ENCODE assay signal across 1 cellular context in genomic region chr17:57379237-57380054, GRCh38.
A peak's percentile ranks its signal among the peaks of the same experiment; 100 is the strongest.
TF ChIP-seq lines count a peak whose summit lies in the region.

No MANE protein-coding gene starts in this region.

TF ChIP-seq in K562, 482 proteins besides CTCF, POLR2A, EP300 and RAD21 (continued from another document and continues in another):
- TF ChIP-seq MECOM (CRISPR knock-in tag; IDR thresholded peaks at IDR 0.05) (no peak; the same call in 1 of the 2 replicates), MEF2D (tag; conservative IDR thresholded peaks at IDR 0.05; ENCODE audit: low read depth) (no peak; the same call in 1 of the 2 replicates), NFIX (CRISPR knock-in tag; IDR thresholded peaks at IDR 0.05; ENCODE audit: low read depth) (no peak), LCOR (CRISPR knock-in tag; IDR thresholded peaks at IDR 0.05) (no peak; the same call in 1 of the 2 replicates), ZNF407 (IDR thresholded peaks at IDR 0.05; ENCODE audit: low read depth) (no peak; the same call in 1 of the 2 replicates), FOXJ2 (tag; IDR thresholded peaks at IDR 0.05) (no peak), NR2C1 (IDR thresholded peaks at IDR 0.05) (no peak), NR2C1 (tag; IDR thresholded peaks at IDR 0.05) (0 out of 2 replicates have a peak, but pooled peaks have one; percentile 18), KLF13 (tag; IDR thresholded peaks at IDR 0.05; ENCODE audit: borderline replicate concordance, low read depth) (no peak), FOXA3 (CRISPR knock-in tag; conservative IDR thresholded peaks at IDR 0.05 in 1 of 2, IDR thresholded peaks at IDR 0.05 in 1 of 2) (no peak), PHF8 (IDR thresholded peaks at IDR 0.05; ENCODE audit: borderline replicate concordance, low read length) (no peak), CCNT2 (IDR thresholded peaks at IDR 0.05; ENCODE audit: borderline replicate concordance, extremely low read depth, insufficient read length, low read depth, low read length) (peak; percentile 70), GTF2B (IDR thresholded peaks at IDR 0.05; ENCODE audit: extremely low read depth, insufficient read length) (no peak), MLX (CRISPR knock-in tag; conservative IDR thresholded peaks at IDR 0.05) (no peak), ZNF175 (CRISPR knock-in tag; IDR thresholded peaks at IDR 0.05; ENCODE audit: low read depth) (peak; percentile 77; the same call in 1 of the 2 replicates), STAT6 (CRISPR knock-in tag; IDR thresholded peaks at IDR 0.05) (no peak), ZNF668 (CRISPR knock-in tag; IDR thresholded peaks at IDR 0.05) (no peak), CUX1 (CRISPR knock-in tag; IDR thresholded peaks at IDR 0.05) (peak; percentile 64; the same call in 1 of the 2 replicates), SOX6 (IDR thresholded peaks at IDR 0.05) (peak; percentile 93), MXD1 (CRISPR knock-in tag; IDR thresholded peaks at IDR 0.05; ENCODE audit: borderline replicate concordance, poor library complexity, severe bottlenecking) (no peak), FOXA1 (IDR thresholded peaks at IDR 0.05; ENCODE audit: borderline replicate concordance) (no peak), MLLT1 (IDR thresholded peaks at IDR 0.05) (peak in 1 of 2 experiments; percentile 50; a peak in 1 of 4 replicates), CGGBP1 (CRISPR knock-in tag; IDR thresholded peaks at IDR 0.05) (no peak), TAL1 (IDR thresholded peaks at IDR 0.05) (peak; percentile 94), ETV6 (IDR thresholded peaks at IDR 0.05; ENCODE audit: borderline replicate concordance in 1 of 2, low read depth in 2 of 2, low read length in 1 of 2) (no peak), ETV6 (CRISPR knock-in tag; IDR thresholded peaks at IDR 0.05; ENCODE audit: borderline replicate concordance) (no peak), SMARCA5 (IDR thresholded peaks at IDR 0.05) (0 out of 2 replicates have a peak, but pooled peaks have one; percentile 16), ZNF263 (CRISPR knock-in tag; IDR thresholded peaks at IDR 0.05; ENCODE audit: borderline replicate concordance) (no peak; the same call in 1 of the 2 replicates), ZKSCAN8 (CRISPR knock-in tag; IDR thresholded peaks at IDR 0.05) (peak; percentile 76), PBX2 (CRISPR knock-in tag; IDR thresholded peaks at IDR 0.05; ENCODE audit: low read depth) (no peak), PBX2 (tag; conservative IDR thresholded peaks at IDR 0.05; ENCODE audit: low read depth) (peak; percentile 92), PYGO2 (tag; IDR thresholded peaks at IDR 0.05) (no peak), CHD1 (IDR thresholded peaks at IDR 0.05; ENCODE audit: low read length) (no peak), DDX20 (tag; IDR thresholded peaks at IDR 0.05; ENCODE audit: low read depth) (no peak), ELF4 (CRISPR knock-in tag; IDR thresholded peaks at IDR 0.05) (0 out of 2 replicates have a peak, but pooled peaks have one; percentile 33), CBX5 (IDR thresholded peaks at IDR 0.05; ENCODE audit: borderline replicate concordance, low read depth) (no peak), ZNF445 (CRISPR knock-in tag; IDR thresholded peaks at IDR 0.05; ENCODE audit: low read depth) (no peak)
